In genomic region chr7:140696024-140696678, GRCh38 we compare ENCODE assay signal across 8 cellular contexts.
DNase-seq lines count a peak whose midpoint lies in the region; ATAC-seq and TF ChIP-seq lines count a peak whose summit lies in the region.

No MANE protein-coding gene starts in this region.

- H3K9me3 ChIP-seq in muscle layer of colon (ENCODE audit: low read length) = no peaks in the 10 kb centered on the region

- H3K4me1 ChIP-seq in muscle layer of colon (ENCODE audit: insufficient read depth, low read length) = peaks cover 19% of the 10 kb centered on the region

- no peak for TF ChIP-seq CTCF in C4-2B (conservative IDR thresholded peaks at IDR 0.05)

- TF ChIP-seq POLR2A in erythroblast (IDR thresholded peaks at IDR 0.05; ENCODE audit: low read length) = no peak

- DNase-seq in NCI-H2171 treated with DMSO at 0.1 percent for 48 hours (lab: John Stamatoyannopoulos, UW) = peak; percentile 86
- DNase-seq in activated CD8-positive, alpha-beta memory T cell treated with anti-CD3 and anti-CD28 coated beads, Interleukin-2, amount 50 U/mL, for 48 hours = peak; percentile 97
- peak; percentile 91 to 95 for DNase-seq in erythroblast (lab: John Stamatoyannopoulos, UW)
- peak; percentile 98 for DNase-seq in stimulated activated CD8-positive, alpha-beta memory T cell treated with anti-CD3 and anti-CD28 coated beads, Interleukin-4, amount 100 ng/mL, for 48 hours
- DNase-seq in GF-D8 (lab: John Stamatoyannopoulos, UW) = no peak

- H3K27ac ChIP-seq in C4-2B (peak overlapping the region; percentile 92), muscle layer of colon (ENCODE audit: low read depth, low read length) (peak overlapping the region; percentile 93)

- peak overlapping the region; percentile 56 for H3K9ac ChIP-seq in muscle layer of colon (ENCODE audit: low read length)

- peak; percentile 1 for ATAC-seq in GM21515 (IDR thresholded peaks at IDR 0.05; ENCODE audit: unreplicated experiment)

- no peaks in the 10 kb centered on the region for H3K36me3 ChIP-seq in muscle layer of colon (ENCODE audit: insufficient read depth, low read length)

- H3K27me3 ChIP-seq in muscle layer of colon (ENCODE audit: control insufficient read depth in 1 of 2, insufficient read depth in 2 of 2, low read length in 2 of 2) = no peaks in the 10 kb centered on the region

- peak overlapping the region; percentile 18 to 92 for H3K4me3 ChIP-seq in muscle layer of colon (ENCODE audit: low read depth in 1 of 2, low read length in 2 of 2)
